In genomic region chr14:104116544-104117340, GRCh38 we compare ENCODE assay signal across 10 cellular contexts. TPM values are rescaled to one million over a fixed set of nuclear protein-coding genes. Genes with fewer than 3 reads are reported as not detected.
DNase-seq lines count a peak whose midpoint lies in the region; ATAC-seq, FAIRE-seq and TF ChIP-seq lines count a peak whose summit lies in the region.
"Had no signal": no experiment of that assay in that cellular context is flagged by ENCODE, and none has a peak within 500 bp of the region (broad histone marks: within the 10 kb centered on the region; RNA-seq: fewer than 3 reads in every experiment).

No MANE protein-coding gene starts in this region.

- FAIRE-seq in pancreas (lab: Jason Lieb, UNC) = no peak

- peaks cover 10% of the 10 kb centered on the region for H3K4me1 ChIP-seq in SJSA1 (replicated peaks)
- H3K4me1 ChIP-seq in pancreas = peaks cover 0 to 7% (median 0%) of the 10 kb centered on the region in 3 donors

- H3K9me3 ChIP-seq in SJSA1 (replicated peaks) = no peaks in the 10 kb centered on the region
- H3K9me3 ChIP-seq in pancreas = no peaks in the 10 kb centered on the region

- H3K27me3 Mint-ChIP-seq in glutamatergic neuron (ENCODE audit: unreplicated experiment) = peaks cover 26% of the 10 kb centered on the region

- no peak overlapping the region for H3K4me3 Mint-ChIP-seq in glutamatergic neuron (ENCODE audit: unreplicated experiment)
- H3K4me3 Mint-ChIP-seq: neural crest cell had no signal

- DNase-seq in SJSA1 (ENCODE audit: low read depth in 1 of 2, low spot score in 2 of 2) (no peak), glutamatergic neuron (peak; percentile 18), pancreas (peak in 5 of 6 donors; percentile 62 to 82 (median 72)), EL (no peak)

- 1% methylated on average over 65 to 91 of the region's 91 CpGs for WGBS in pancreas, 2 donors

- H3K36me3 ChIP-seq in SJSA1 (no peaks in the 10 kb centered on the region), pancreas (no peaks in the 10 kb centered on the region)

- H3K27me3 ChIP-seq in SJSA1 (replicated peaks) (peaks cover 39% of the 10 kb centered on the region), pancreas (no peaks in the 10 kb centered on the region)

- no peaks in the 10 kb centered on the region for H3K9me3 Mint-ChIP-seq in glutamatergic neuron (ENCODE audit: unreplicated experiment)
- H3K9me3 Mint-ChIP-seq: IgD-negative memory B cell, neural crest cell had no signal

- H3K27ac ChIP-seq in C4-2B (peak overlapping the region; percentile 80), SJSA1 (no peak overlapping the region), pancreas (peak overlapping the region in 2 of 4 donors; percentile 33 to 62)

- H3K4me3 ChIP-seq in SJSA1 (peak overlapping the region; percentile 25), pancreas (peak overlapping the region; percentile 26 to 69 (median 51))

- intact Hi-C loops in pancreas (cut with DNase I) = no loop called here

- H3K4me1 Mint-ChIP-seq in glutamatergic neuron (ENCODE audit: low read depth, unreplicated experiment) = no peaks in the 10 kb centered on the region
- H3K4me1 Mint-ChIP-seq: IgD-negative memory B cell, neural crest cell had no signal

- H3K36me3 Mint-ChIP-seq in glutamatergic neuron (ENCODE audit: unreplicated experiment) = no peaks in the 10 kb centered on the region
- H3K36me3 Mint-ChIP-seq: IgD-negative memory B cell had no signal

- TF ChIP-seq CTCF in C4-2B (conservative IDR thresholded peaks at IDR 0.05) (no peak), glutamatergic neuron (IDR thresholded peaks at IDR 0.05; ENCODE audit: partially characterized antibody, unreplicated experiment) (no peak), pancreas (IDR thresholded peaks at IDR 0.05) (no peak)

- ATAC-seq in pancreas = peak; percentile 88 to 92 (median 90)
- no peak for ATAC-seq in GM21723 (IDR thresholded peaks at IDR 0.05; ENCODE audit: unreplicated experiment)
- no peak for ATAC-seq in GM18505 (IDR thresholded peaks at IDR 0.05; ENCODE audit: unreplicated experiment)
- ATAC-seq in GM19328 (IDR thresholded peaks at IDR 0.05; ENCODE audit: unreplicated experiment) = no peak

- H3K27ac Mint-ChIP-seq in glutamatergic neuron (ENCODE audit: unreplicated experiment) = no peak overlapping the region
- H3K27ac Mint-ChIP-seq: IgD-negative memory B cell had no signal

- TF ChIP-seq POLR2A in GM18505 (IDR thresholded peaks at IDR 0.05; ENCODE audit: borderline replicate concordance, extremely low read depth, insufficient read depth, insufficient read length) = no peak

RNA-seq across cellular contexts. Expression of gene KIF26A, which starts 21.6 kb away (rescaled TPM):
- total RNA-seq in SJSA1 (2014; rRNA removed; shearing (Covaris generic)) = 0.05 TPM in 1 of 2 replicates, not detected in the other
- 5.9 TPM for total RNA-seq in glutamatergic neuron (ENCODE audit: unreplicated experiment)
- total RNA-seq in pancreas = 10 to 100 TPM in 2 of 6 donors, 1 to 10 TPM in 4; 5.3 to 13.2 (median 8.4) TPM
- 1 to 10 TPM; 3.6 to 4.3 TPM for polyA plus RNA-seq in pancreas
- polyA plus RNA-seq: IgD-negative memory B cell had no signal

RNA-seq across cellular contexts. Expression of gene ASPG, which starts 31.2 kb away (rescaled TPM):
- not detected in 2 replicates for total RNA-seq in SJSA1 (2014; rRNA removed; shearing (Covaris generic))
- total RNA-seq in glutamatergic neuron (ENCODE audit: unreplicated experiment) (not detected), pancreas (under 1 TPM in 4 of 6 donors, not detected in 2; 0.16 to 0.52 (median 0.19) TPM)
- under 1 TPM; 0.27 to 0.68 TPM for polyA plus RNA-seq in pancreas
- total RNA-seq: neural crest cell had no signal
- polyA plus RNA-seq: IgD-negative memory B cell had no signal

Comparison
In these comparisons a context has a peak if more than half of its experiments do, and no peak if none do; other contexts are left out.
1. DNase-seq: peak in glutamatergic neuron (single experiment) and pancreas (5 of 6); none in SJSA1 (0 of 2) and EL (single experiment).
2. ATAC-seq: peak in pancreas (4 of 4); none in GM21723 (single experiment), GM18505 (single experiment) and GM19328 (single experiment).